34 cellular contexts compared by ENCODE assay signal in genomic region chr2:171625013-171625412, GRCh38.
"Had no signal": no experiment of that assay in that cellular context is flagged by ENCODE, and none has a peak within 500 bp of the region (broad histone marks: within the 10 kb centered on the region; RNA-seq: fewer than 3 reads in every experiment).

No MANE protein-coding gene starts in this region.

- H3K4me3 ChIP-seq: MG63 had no signal

- H3K27me3 ChIP-seq: MG63 had no signal

- DNase-seq: Karpas-422, Kasumi-1, MG63, MM.1S, MV-4-11, NCI-H1048, NCI-H1092, NCI-H1092 treated with DMSO at 0.1 percent for 48 hours, NCI-H1105, NCI-H1105 treated with DMSO at 0.1 percent for 48 hours, NCI-H1417, NCI-H1417 treated with DMSO at 0.1 percent for 48 hours, NCI-H1436, NCI-H1436 treated with DMSO at 0.1 percent for 48 hours, NCI-H146, NCI-H1694, NCI-H1694 treated with DMSO at 0.1 percent for 48 hours, NCI-H187, NCI-H187 treated with DMSO at 0.1 percent for 48 hours, NCI-H1930, NCI-H2029, NCI-H2029 treated with DMSO at 0.1 percent for 48 hours, NCI-H2081, NCI-H2081 treated with DMSO at 0.1 percent for 48 hours, NCI-H2107, NCI-H2171, NCI-H2171 treated with DMSO at 0.1 percent for 48 hours, NCI-H2227 treated with DMSO at 0.1 percent for 48 hours, NCI-H226, NCI-H345, NCI-H446, NCI-H446 treated with DMSO at 0.1 percent for 48 hours, NCI-H510A, NCI-H510A treated with DMSO at 0.1 percent for 48 hours had no signal

- H3K36me3 ChIP-seq: MG63 had no signal
